ENCODE assay signal across 5 cellular contexts in genomic region chr6:110858016-110858415, GRCh38.
"Had no signal": no experiment of that assay in that cellular context is flagged by ENCODE, and none has a peak within 500 bp of the region (broad histone marks: within the 10 kb centered on the region; RNA-seq: fewer than 3 reads in every experiment).

No MANE protein-coding gene starts in this region.

- H3K4me3 Mint-ChIP-seq: H9 had no signal

- H3K27ac ChIP-seq: GM23248 had no signal

- H3K4me1 Mint-ChIP-seq: H9 had no signal

- H3K9me3 Mint-ChIP-seq: H9 had no signal

- H3K4me3 ChIP-seq: GM23248, K562 had no signal

- DNase-seq: GM23248, H9, HCEC 1CT, IMR-90 had no signal
